Comparison of ENCODE assay signal across 19 cellular contexts in the genomic region with DNA sequence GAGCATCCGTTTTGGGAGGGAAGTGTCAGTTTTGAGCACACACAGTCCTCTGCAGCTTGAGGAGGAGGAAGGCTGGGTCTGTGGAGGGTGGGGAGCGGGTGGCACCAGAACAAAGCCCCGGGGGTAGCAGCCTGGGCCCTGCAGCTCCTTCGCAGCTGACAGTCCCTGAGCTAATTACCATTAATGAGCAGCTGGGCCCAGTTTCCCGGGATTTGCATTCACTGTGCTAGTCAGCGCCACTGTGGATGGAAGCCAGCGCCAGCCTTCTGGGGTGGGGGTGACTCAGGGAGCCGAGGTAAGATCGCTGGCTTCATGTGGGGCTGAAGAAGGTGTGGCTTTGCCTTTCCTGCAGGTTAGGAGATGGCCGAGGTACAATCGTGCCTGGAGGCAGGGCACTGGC. TPM values are rescaled to one million over a fixed set of nuclear protein-coding genes. Genes with fewer than 3 reads are reported as not detected.
DNase-seq lines count a peak whose midpoint lies in the region; ATAC-seq and TF ChIP-seq lines count a peak whose summit lies in the region.
"Had no signal": no experiment of that assay in that cellular context is flagged by ENCODE, and none has a peak within 500 bp of the region (broad histone marks: within the 10 kb centered on the region; RNA-seq: fewer than 3 reads in every experiment).

No MANE protein-coding gene starts in this region.

- H3K4me2 ChIP-seq in neuronal stem cell (ENCODE audit: insufficient read depth, low read length, poor library complexity, severe bottlenecking) = no peak overlapping the region

- H3K18ac ChIP-seq in neuronal stem cell (ENCODE audit: low read length) = peak overlapping the region; percentile 85

- H3K9me3 Mint-ChIP-seq in activated naive CD8-positive, alpha-beta T cell treated with anti-CD3 and anti-CD28 coated beads, Interleukin-2, amount 50 U/mL, for 24 hours = no peaks in the 10 kb centered on the region
- H3K9me3 Mint-ChIP-seq: CD4-positive, alpha-beta memory T cell; natural killer cell treated with Interleukin-12 subunit alpha and Interleukin-12 subunit beta and Interleukin-15 and Interleukin-18, amount 100 ng/mL, for 72 hours had no signal

- no peak for TF ChIP-seq EP300 in stomach (IDR thresholded peaks at IDR 0.05)

- no peak overlapping the region for H3K23ac ChIP-seq in neuronal stem cell (ENCODE audit: low read depth, low read length, poor library complexity)

- H3K4me3 ChIP-seq in dorsolateral prefrontal cortex (peak overlapping the region in 1 of 59 donors; percentile 31), neuronal stem cell (ENCODE audit: low read length in 2 of 2) (no peak overlapping the region), stomach (no peak overlapping the region)
- H3K4me3 ChIP-seq: K562, spleen had no signal

- peak overlapping the region in 29 of 59 donors; percentile 1 to 67 (median 44) for H3K27ac ChIP-seq in dorsolateral prefrontal cortex
- H3K27ac ChIP-seq in neuronal stem cell (replicated peaks; ENCODE audit: low read length) = no peak overlapping the region
- H3K27ac ChIP-seq in stomach = no peak overlapping the region
- H3K27ac ChIP-seq: spleen had no signal

- no peak overlapping the region for H3K9ac ChIP-seq in neuronal stem cell (ENCODE audit: low read depth, low read length, poor library complexity)

- TF ChIP-seq POLR2A in stomach (IDR thresholded peaks at IDR 0.05) = no peak

- TF ChIP-seq CTCF in dorsolateral prefrontal cortex (IDR thresholded peaks at IDR 0.05 in 54 of 56, conservative IDR thresholded peaks at IDR 0.05 in 2 of 56; ENCODE audit: low read depth in 1 of 56, partially characterized antibody in 56 of 56) (no peak), stomach (IDR thresholded peaks at IDR 0.05) (no peak)

- H2BK12ac ChIP-seq in neuronal stem cell (ENCODE audit: low read length) = no peak overlapping the region

- no peak overlapping the region for H2BK15ac ChIP-seq in neuronal stem cell (ENCODE audit: low read length)

- peak overlapping the region; percentile 2 for H2BK120ac ChIP-seq in neuronal stem cell (ENCODE audit: low read depth, low read length)

- H3K79me1 ChIP-seq in neuronal stem cell (ENCODE audit: low read depth, low read length) = no peaks in the 10 kb centered on the region

- no peak overlapping the region for H4K8ac ChIP-seq in neuronal stem cell (ENCODE audit: low read depth, low read length)

- H3K4me3 Mint-ChIP-seq in activated naive CD8-positive, alpha-beta T cell treated with anti-CD3 and anti-CD28 coated beads, Interleukin-2, amount 50 U/mL, for 24 hours = no peak overlapping the region
- H3K4me3 Mint-ChIP-seq: CD4-positive, alpha-beta memory T cell; natural killer cell treated with Interleukin-12 subunit alpha and Interleukin-12 subunit beta and Interleukin-15 and Interleukin-18, amount 100 ng/mL, for 72 hours had no signal

- H2BK5ac ChIP-seq in neuronal stem cell (ENCODE audit: low read length) = no peak overlapping the region

- H3K27me3 Mint-ChIP-seq in activated naive CD8-positive, alpha-beta T cell treated with anti-CD3 and anti-CD28 coated beads, Interleukin-2, amount 50 U/mL, for 24 hours = peaks cover 22% of the 10 kb centered on the region

- no peak for ATAC-seq in activated naive CD8-positive, alpha-beta T cell treated with anti-CD3 and anti-CD28 coated beads, Interleukin-2, amount 50 U/mL, for 24 hours
- no peak for ATAC-seq in GM18873 (IDR thresholded peaks at IDR 0.05; ENCODE audit: low FRiP score, unreplicated experiment)
- ATAC-seq: K562; left colon; natural killer cell treated with Interleukin-12 subunit alpha and Interleukin-12 subunit beta and Interleukin-15 and Interleukin-18, amount 100 ng/mL, for 72 hours had no signal

- no peak overlapping the region for H3K27ac Mint-ChIP-seq in activated naive CD8-positive, alpha-beta T cell treated with anti-CD3 and anti-CD28 coated beads, Interleukin-2, amount 50 U/mL, for 24 hours
- H3K27ac Mint-ChIP-seq: CD4-positive, alpha-beta memory T cell; natural killer cell treated with Interleukin-12 subunit alpha and Interleukin-12 subunit beta and Interleukin-15 and Interleukin-18, amount 100 ng/mL, for 72 hours had no signal

- H3K27me3 ChIP-seq in dorsolateral prefrontal cortex = no peaks in the 10 kb centered on the region
- peaks cover 0 to 46% (median 0%) of the 10 kb centered on the region in 3 experiments for H3K27me3 ChIP-seq in neuronal stem cell (ENCODE audit: control insufficient read depth in 3 of 3, insufficient read depth in 3 of 3, low read depth in 1 of 3, low read length in 3 of 3)
- peaks cover 0 to 38% (median 10%) of the 10 kb centered on the region in 3 donors for H3K27me3 ChIP-seq in stomach

- H3K4me1 ChIP-seq in neuronal stem cell (ENCODE audit: control insufficient read depth in 2 of 2, insufficient read depth in 1 of 2, low read depth in 1 of 2, low read length in 2 of 2) (peaks cover 0 to 16% of the 10 kb centered on the region in 2 donors), stomach (no peaks in the 10 kb centered on the region)
- H3K4me1 ChIP-seq: spleen had no signal

- no peak overlapping the region for H2AFZ ChIP-seq in neuronal stem cell (ENCODE audit: low read length)

- no peaks in the 10 kb centered on the region for H3K36me3 Mint-ChIP-seq in activated naive CD8-positive, alpha-beta T cell treated with anti-CD3 and anti-CD28 coated beads, Interleukin-2, amount 50 U/mL, for 24 hours (ENCODE audit: low read depth)
- H3K36me3 Mint-ChIP-seq: CD4-positive, alpha-beta memory T cell; natural killer cell treated with Interleukin-12 subunit alpha and Interleukin-12 subunit beta and Interleukin-15 and Interleukin-18, amount 100 ng/mL, for 72 hours had no signal

- no peaks in the 10 kb centered on the region for H3K9me3 ChIP-seq in neuronal stem cell (replicated peaks in 1 of 2; ENCODE audit: control insufficient read depth in 2 of 2, insufficient read depth in 1 of 2, low read depth in 1 of 2, low read length in 2 of 2)
- no peaks in the 10 kb centered on the region for H3K9me3 ChIP-seq in stomach
- H3K9me3 ChIP-seq: spleen had no signal

- DNase-seq in DMS 273 (lab: John Stamatoyannopoulos, UW; ENCODE audit: unreplicated experiment) (peak; percentile 95), NCI-H2171 (lab: John Stamatoyannopoulos, UW) (peak; percentile 49), dorsolateral prefrontal cortex (peak in 9 of 10 donors; percentile 34 to 77 (median 60)), neuronal stem cell (ENCODE audit: low spot score) (no peak), stomach (no peak)
- no peak for DNase-seq in activated naive CD8-positive, alpha-beta T cell treated with anti-CD3 and anti-CD28 coated beads, Interleukin-2, amount 50 U/mL, for 24 hours
- DNase-seq: activated CD4-positive, alpha-beta T cell treated with anti-CD3 and anti-CD28 coated beads for 1 hour; CD4-positive, alpha-beta memory T cell; dermis blood vessel endothelial cell; DMS79 treated with DMSO at 0.1 percent for 48 hours; left colon; NCI-H2107; spleen had no signal

- no peak overlapping the region for H3K14ac ChIP-seq in neuronal stem cell (ENCODE audit: low read length)

- no CpG with 5 or more reads among the region's 11 CpGs for WGBS in neuronal stem cell (ENCODE audit: extremely low coverage in 2 of 2, insufficient read length in 2 of 2, insufficient replicate concordance in 1 of 2), 2 donors
- WGBS in stomach, 5 donors = 25 to 53% (median 43%) methylated on average over 9 to 11 of the region's 11 CpGs

- H3K4ac ChIP-seq in neuronal stem cell (ENCODE audit: low read length) = no peak overlapping the region

- H3K36me3 ChIP-seq in neuronal stem cell (replicated peaks in 1 of 2; ENCODE audit: control insufficient read depth in 2 of 2, insufficient read depth in 2 of 2, low read length in 2 of 2) (no peaks in the 10 kb centered on the region), stomach (no peaks in the 10 kb centered on the region)
- H3K36me3 ChIP-seq: spleen had no signal

- intact Hi-C loops in dorsolateral prefrontal cortex (cut with DNase I) (no loop called here), stomach (cut with DNase I; ENCODE audit: low total_unique reads) (no loop called here)

- no peaks in the 10 kb centered on the region for H3K4me1 Mint-ChIP-seq in activated naive CD8-positive, alpha-beta T cell treated with anti-CD3 and anti-CD28 coated beads, Interleukin-2, amount 50 U/mL, for 24 hours
- H3K4me1 Mint-ChIP-seq: CD4-positive, alpha-beta memory T cell had no signal

- H4K91ac ChIP-seq in neuronal stem cell (ENCODE audit: low read depth, low read length, poor library complexity) = no peak overlapping the region

- H2AK5ac ChIP-seq in neuronal stem cell (ENCODE audit: low read depth, low read length) = peak overlapping the region; percentile 72

RNA-seq across cellular contexts. Expression of a gene that starts 18.5 kb away (rescaled TPM):
- 10 to 100 TPM; 14.4 to 47.4 (median 30.2) TPM for total RNA-seq in dorsolateral prefrontal cortex
- polyA plus RNA-seq in neuronal stem cell (2013, experiment 1 of 2) = 10.3 TPM
- polyA plus RNA-seq in neuronal stem cell (2013, experiment 2 of 2) = 10.4 TPM
- total RNA-seq in stomach = 10 to 100 TPM in 4 of 5 donors, 1 to 10 TPM in 1; 6.4 to 40.1 (median 18.4) TPM
- 10 to 100 TPM; 17.2 to 35.1 (median 32.1) TPM for polyA plus RNA-seq in stomach

RNA-seq across cellular contexts. Expression of a gene that starts 24.4 kb away (rescaled TPM):
- total RNA-seq in dorsolateral prefrontal cortex = 1 to 10 TPM in 22 of 120 experiments, under 1 TPM in 81, not detected in 17; 0.18 to 2.2 (median 0.69) TPM
- polyA plus RNA-seq in neuronal stem cell (2013, experiment 1 of 2) = 2.0 TPM
- 1.8 TPM for polyA plus RNA-seq in neuronal stem cell (2013, experiment 2 of 2)
- total RNA-seq in stomach = under 1 TPM in 1 of 5 donors, not detected in 4; 0.43 TPM
- polyA plus RNA-seq in stomach = under 1 TPM in 2 of 3 donors, not detected in 1; 0.25 to 0.33 TPM
- total RNA-seq: bronchial epithelial cell; CD4-positive, alpha-beta memory T cell; fibroblast of villous mesenchyme had no signal
- polyA plus RNA-seq: CD4-positive, alpha-beta memory T cell had no signal

RNA-seq across cellular contexts. Expression of a gene that starts 41.1 kb away (rescaled TPM):
- total RNA-seq in dorsolateral prefrontal cortex = 1 to 10 TPM in 114 of 120 experiments, under 1 TPM in 6; 0.60 to 6.8 (median 2.2) TPM
- 0.06 TPM for polyA plus RNA-seq in neuronal stem cell (2013, experiment 1 of 2)
- polyA plus RNA-seq in neuronal stem cell (2013, experiment 2 of 2) = 0.04 TPM
- not detected for total RNA-seq in stomach
- polyA plus RNA-seq in stomach = not detected
- total RNA-seq: bronchial epithelial cell; CD4-positive, alpha-beta memory T cell; dermis blood vessel endothelial cell; fibroblast of villous mesenchyme; left colon; natural killer cell treated with Interleukin-12 subunit alpha and Interleukin-12 subunit beta and Interleukin-15 and Interleukin-18, amount 100 ng/mL, for 72 hours; RPMI7951 had no signal
- polyA plus RNA-seq: CD4-positive, alpha-beta memory T cell; spleen had no signal

Comparison
In these comparisons a context has a peak if more than half of its experiments do, and no peak if none do; other contexts are left out.
1. DNase-seq: peak in DMS 273 (single experiment), NCI-H2171 (single experiment) and dorsolateral prefrontal cortex (9 of 10); none in neuronal stem cell (single experiment), activated naive CD8-positive, alpha-beta T cell treated with anti-CD3 and anti-CD28 coated beads, Interleukin-2, amount 50 U/mL, for 24 hours (single experiment) and stomach (single experiment).